ENCODE assay signal across 9 cellular contexts in genomic region chr19:13781547-13781946, GRCh38. TPM values are rescaled to one million over a fixed set of nuclear protein-coding genes. Genes with fewer than 3 reads are reported as not detected.
DNase-seq lines count a peak whose midpoint lies in the region; ATAC-seq, FAIRE-seq and TF ChIP-seq lines count a peak whose summit lies in the region.
"Had no signal": no experiment of that assay in that cellular context is flagged by ENCODE, and none has a peak within 500 bp of the region (broad histone marks: within the 10 kb centered on the region; RNA-seq: fewer than 3 reads in every experiment).

No MANE protein-coding gene starts in this region.

- no peaks in the 10 kb centered on the region for H3K27me3 ChIP-seq in BLaER1 treated with 17β-estradiol and CSF1 and Interleukin-3, amounts not matched to agents 10 nM and 100 nM
- no peaks in the 10 kb centered on the region for H3K27me3 ChIP-seq in bronchial epithelial cell (ENCODE audit: control insufficient read depth, insufficient read depth, low read length)

- H4K20me1 ChIP-seq in BLaER1 treated with 17β-estradiol and CSF1 and Interleukin-3, amounts not matched to agents 10 nM and 100 nM, result peaks cover 0 to 29% (median 15%) of the 10 kb centered on the region in 11 experiments; a peak in 14 of 22 replicates

- no peak overlapping the region for H3K4me3 ChIP-seq in BLaER1 treated with 17β-estradiol and CSF1 and Interleukin-3, amounts not matched to agents 10 nM and 100 nM
- no peak overlapping the region for H3K4me3 ChIP-seq in bronchial epithelial cell (ENCODE audit: low read depth, low read length)

- peak overlapping the region in 2 of 11 experiments; percentile 0 to 23; a peak in 1 of 22 replicates for H3K27ac ChIP-seq in BLaER1 treated with 17β-estradiol and CSF1 and Interleukin-3, amounts not matched to agents 10 nM and 100 nM

- FAIRE-seq in bronchial epithelial cell (lab: Jason Lieb, UNC), result no peak
- FAIRE-seq: GM18507 had no signal

- H3K4me1 ChIP-seq in BLaER1 treated with 17β-estradiol and CSF1 and Interleukin-3, amounts not matched to agents 10 nM and 100 nM, result peaks cover 21 to 44% (median 36%) of the 10 kb centered on the region in 10 experiments

- H3K9me3 ChIP-seq in BLaER1 treated with 17β-estradiol and CSF1 and Interleukin-3, amounts not matched to agents 10 nM and 100 nM (replicated peaks in 1 of 11), result no peaks in the 10 kb centered on the region

- peaks cover 27 to 38% (median 34%) of the 10 kb centered on the region in 11 experiments for H3K36me3 ChIP-seq in BLaER1 treated with 17β-estradiol and CSF1 and Interleukin-3, amounts not matched to agents 10 nM and 100 nM
- H3K36me3 ChIP-seq in bronchial epithelial cell (ENCODE audit: control insufficient read depth, insufficient read depth, low read length), result peaks cover 8% of the 10 kb centered on the region

- peak overlapping the region in 5 of 11 experiments; percentile 1 to 38 (median 28); a peak in 5 of 22 replicates for H3K9ac ChIP-seq in BLaER1 treated with 17β-estradiol and CSF1 and Interleukin-3, amounts not matched to agents 10 nM and 100 nM

- ATAC-seq in left lobe of liver (peak; percentile 59), GM18511 (IDR thresholded peaks at IDR 0.05; ENCODE audit: unreplicated experiment) (no peak), GM21423 (IDR thresholded peaks at IDR 0.05; ENCODE audit: unreplicated experiment) (no peak)

- DNase-seq in NCI-H1105 treated with DMSO at 0.1 percent for 48 hours (lab: John Stamatoyannopoulos, UW), result peak; percentile 85
- DNase-seq in bronchial epithelial cell (ENCODE audit: low read depth), result peak; percentile 72
- DNase-seq in left lobe of liver (ENCODE audit: low spot score), result no peak
- no peak for DNase-seq in putamen (ENCODE audit: low spot score)
- DNase-seq in hippocampal formation (lab: John Stamatoyannopoulos, UW), result no peak

- no peak for TF ChIP-seq CTCF in bronchial epithelial cell (IDR thresholded peaks at IDR 0.05; ENCODE audit: insufficient read depth, low read length, severe bottlenecking)

- H3K4me2 ChIP-seq in BLaER1 treated with 17β-estradiol and CSF1 and Interleukin-3, amounts not matched to agents 10 nM and 100 nM, result peak overlapping the region in 6 of 11 experiments; percentile 2 to 77 (median 38); a peak in 10 of 22 replicates

RNA-seq across cellular contexts. Expression of gene C19orf53, which starts 7.3 kb away (rescaled TPM):
- total RNA-seq in bronchial epithelial cell, result 45.8 and 55.5 TPM in 2 replicates
- total RNA-seq in left lobe of liver, result 35.6 TPM

RNA-seq across cellular contexts. Expression of gene ZSWIM4, which starts 13.7 kb away (rescaled TPM):
- total RNA-seq in bronchial epithelial cell, result 3.2 and 5.1 TPM in 2 replicates
- total RNA-seq in left lobe of liver, result 1.5 TPM

RNA-seq across cellular contexts. Expression of gene MRI1, which starts 17.2 kb away (rescaled TPM):
- 16.6 and 27.9 TPM in 2 replicates for total RNA-seq in bronchial epithelial cell
- 32.2 TPM for total RNA-seq in left lobe of liver

Comparison
In these comparisons a context has a peak if more than half of its experiments do, and no peak if none do; other contexts are left out.
1. DNase-seq: peak in NCI-H1105 treated with DMSO at 0.1 percent for 48 hours (single experiment) and bronchial epithelial cell (single experiment); none in left lobe of liver (single experiment), putamen (single experiment) and hippocampal formation (0 of 2).